In the genomic region with DNA sequence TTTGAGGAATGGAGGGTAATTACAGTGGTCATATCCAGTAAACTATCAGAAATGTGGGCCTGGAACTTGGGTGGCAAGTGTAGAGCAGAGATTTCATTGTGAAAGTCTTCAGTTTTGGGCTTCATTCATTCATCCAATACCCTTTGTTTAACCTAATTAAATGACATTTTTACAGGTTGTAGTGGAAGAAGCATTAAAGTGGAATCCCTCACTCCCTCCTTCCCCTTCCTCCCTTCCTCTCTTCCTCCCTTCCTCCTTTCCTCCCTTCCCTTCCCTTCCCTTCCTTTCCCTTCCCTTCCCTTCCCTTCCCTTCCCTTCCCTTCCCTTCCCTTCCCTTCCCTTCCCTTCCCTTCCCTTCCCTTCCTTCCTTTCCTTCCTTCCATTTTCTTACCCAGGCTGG, we compare ENCODE assay signal across 15 cellular contexts.
"Had no signal": no experiment of that assay in that cellular context is flagged by ENCODE, and none has a peak within 500 bp of the region (broad histone marks: within the 10 kb centered on the region; RNA-seq: fewer than 3 reads in every experiment).

No MANE protein-coding gene starts in this region.

- H3K27me3 ChIP-seq: breast epithelium, dorsolateral prefrontal cortex, transverse colon had no signal

- DNase-seq: activated B cell treated with CpG ODN at 0.5 μM for 24 hours; activated CD4-positive, alpha-beta T cell treated with anti-CD3 and anti-CD28 coated beads, Interleukin-2, amount 50 U/mL, for 1 hour; activated T-cell treated with anti-CD3 and anti-CD28 coated beads, Interleukin-2, amount 50 U/mL, for 48 hours; dorsolateral prefrontal cortex; foreskin keratinocyte; left cardiac atrium; naive B cell; nucleus accumbens; right cardiac atrium; substantia nigra; transverse colon had no signal

- H3K4me3 ChIP-seq: breast epithelium, dorsolateral prefrontal cortex, lung, transverse colon had no signal

- H3K4me3 Mint-ChIP-seq: activated B cell treated with CpG ODN at 0.5 μM for 24 hours; stimulated activated memory B cell treated with anti-CD40 and anti-IgM and Interleukin-4, amounts not matched to agents 10 μg/mL and 1 μg/mL and 100 μg/mL, for 72 hours had no signal

- H3K4me1 ChIP-seq: breast epithelium, transverse colon had no signal

- H3K36me3 Mint-ChIP-seq: stimulated activated memory B cell treated with anti-CD40 and anti-IgM and Interleukin-4, amounts not matched to agents 10 μg/mL and 1 μg/mL and 100 μg/mL, for 72 hours had no signal

- H3K27ac Mint-ChIP-seq: activated B cell treated with CpG ODN at 0.5 μM for 24 hours; progenitor cell of endocrine pancreas; stimulated activated memory B cell treated with anti-CD40 and anti-IgM and Interleukin-4, amounts not matched to agents 10 μg/mL and 1 μg/mL and 100 μg/mL, for 72 hours had no signal

- ATAC-seq: foreskin keratinocyte; left cardiac atrium; right cardiac atrium; stimulated activated memory B cell treated with anti-CD40 and anti-IgM and Interleukin-4, amounts not matched to agents 10 μg/mL and 1 μg/mL and 100 μg/mL, for 72 hours had no signal

- H3K36me3 ChIP-seq: breast epithelium, transverse colon had no signal

- H3K9me3 ChIP-seq: breast epithelium, transverse colon had no signal

- H3K9me3 Mint-ChIP-seq: activated B cell treated with CpG ODN at 0.5 μM for 24 hours; stimulated activated memory B cell treated with anti-CD40 and anti-IgM and Interleukin-4, amounts not matched to agents 10 μg/mL and 1 μg/mL and 100 μg/mL, for 72 hours had no signal

- H3K27ac ChIP-seq: breast epithelium, dorsolateral prefrontal cortex, foreskin keratinocyte, transverse colon had no signal

- H3K27me3 Mint-ChIP-seq: activated B cell treated with CpG ODN at 0.5 μM for 24 hours had no signal
